ENCODE assay signal across 1 cellular context in the genomic region with DNA sequence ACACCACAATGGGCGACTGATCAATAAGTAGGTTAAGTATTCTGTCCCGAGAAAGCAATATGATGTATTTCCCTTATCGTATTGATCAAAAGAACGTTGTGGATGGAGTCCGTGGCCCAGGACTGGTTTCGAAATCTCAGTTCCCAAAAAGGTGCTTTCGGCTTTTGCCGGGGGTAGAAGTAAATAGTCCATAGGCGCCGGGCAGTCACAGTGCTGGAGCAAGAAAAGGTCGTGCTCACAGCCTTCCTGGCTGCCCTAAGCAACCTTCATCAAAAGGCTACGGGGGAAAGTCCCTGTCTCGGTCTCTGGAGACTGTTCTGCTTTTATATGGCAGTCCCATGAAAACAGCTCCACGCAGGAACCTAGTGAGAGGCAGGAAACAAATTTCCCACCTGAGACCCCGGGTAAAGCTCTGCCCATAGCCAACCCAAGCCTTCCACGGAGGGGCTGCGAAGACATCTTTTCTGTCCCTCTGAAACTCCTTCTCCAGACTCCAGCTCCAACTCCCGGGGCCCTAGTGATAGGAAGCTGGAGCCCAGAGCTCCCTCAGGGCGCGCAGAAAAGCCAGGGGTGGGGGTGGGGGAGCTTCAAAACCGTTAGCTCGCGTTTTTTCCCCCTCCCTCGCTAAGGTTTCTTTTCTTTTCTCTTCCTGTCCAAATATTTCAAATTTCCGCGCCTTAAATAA.
TF ChIP-seq lines count a peak whose summit lies in the region.

No MANE protein-coding gene starts in this region.

TF ChIP-seq in liver, 16 proteins besides CTCF, POLR2A, EP300 and RAD21 (continued from another document):
- TF ChIP-seq, protein P1, sequence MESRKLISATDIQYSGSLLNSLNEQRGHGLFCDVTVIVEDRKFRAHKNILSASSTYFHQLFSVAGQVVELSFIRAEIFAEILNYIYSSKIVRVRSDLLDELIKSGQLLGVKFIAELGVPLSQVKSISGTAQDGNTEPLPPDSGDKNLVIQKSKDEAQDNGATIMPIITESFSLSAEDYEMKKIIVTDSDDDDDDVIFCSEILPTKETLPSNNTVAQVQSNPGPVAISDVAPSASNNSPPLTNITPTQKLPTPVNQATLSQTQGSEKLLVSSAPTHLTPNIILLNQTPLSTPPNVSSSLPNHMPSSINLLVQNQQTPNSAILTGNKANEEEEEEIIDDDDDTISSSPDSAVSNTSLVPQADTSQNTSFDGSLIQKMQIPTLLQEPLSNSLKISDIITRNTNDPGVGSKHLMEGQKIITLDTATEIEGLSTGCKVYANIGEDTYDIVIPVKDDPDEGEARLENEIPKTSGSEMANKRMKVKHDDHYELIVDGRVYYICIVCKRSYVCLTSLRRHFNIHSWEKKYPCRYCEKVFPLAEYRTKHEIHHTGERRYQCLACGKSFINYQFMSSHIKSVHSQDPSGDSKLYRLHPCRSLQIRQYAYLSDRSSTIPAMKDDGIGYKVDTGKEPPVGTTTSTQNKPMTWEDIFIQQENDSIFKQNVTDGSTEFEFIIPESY (IDR thresholded peaks at IDR 0.05): no peak
- peak; percentile 39 for TF ChIP-seq TAF1 (conservative IDR thresholded peaks at IDR 0.05)
- TF ChIP-seq HNF4A (conservative IDR thresholded peaks at IDR 0.05): no peak
- TF ChIP-seq, protein P2, sequence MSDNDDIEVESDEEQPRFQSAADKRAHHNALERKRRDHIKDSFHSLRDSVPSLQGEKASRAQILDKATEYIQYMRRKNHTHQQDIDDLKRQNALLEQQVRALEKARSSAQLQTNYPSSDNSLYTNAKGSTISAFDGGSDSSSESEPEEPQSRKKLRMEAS (IDR thresholded peaks at IDR 0.05): no peak
